In genomic region chr12:26870491-26871419, GRCh38 we compare ENCODE assay signal across 8 cellular contexts. TPM values are rescaled to one million over a fixed set of nuclear protein-coding genes. Genes with fewer than 3 reads are reported as not detected.
A peak's percentile ranks its signal among the peaks of the same experiment; 100 is the strongest.
DNase-seq lines count a peak whose midpoint lies in the region; ATAC-seq and TF ChIP-seq lines count a peak whose summit lies in the region.

No MANE protein-coding gene starts in this region.

- DNase-seq in HCEC 1CT (peak; percentile 35), NCI-H510A treated with DMSO at 0.1 percent for 48 hours (lab: John Stamatoyannopoulos, UW) (peak; percentile 47), gastrocnemius medialis (no peak), GM19238 (ENCODE audit: insufficient read length, low spot score) (no peak)
- no peak for DNase-seq in effector CD8-positive, alpha-beta T cell (lab: John Stamatoyannopoulos, UW)

- no peaks in the 10 kb centered on the region for H3K27me3 ChIP-seq in gastrocnemius medialis

- TF ChIP-seq POLR2A in gastrocnemius medialis (IDR thresholded peaks at IDR 0.05) = no peak

- intact Hi-C loops in gastrocnemius medialis (cut with DNase I; ENCODE audit: low total_unique reads) = no loop called here

- H3K4me1 ChIP-seq in gastrocnemius medialis = peaks cover 0 to 12% of the 10 kb centered on the region in 2 donors

- no peaks in the 10 kb centered on the region for H3K36me3 ChIP-seq in gastrocnemius medialis

- no peak for TF ChIP-seq CTCF in gastrocnemius medialis (IDR thresholded peaks at IDR 0.05 in 4 of 5, conservative IDR thresholded peaks at IDR 0.05 in 1 of 5)

- H3K4me3 ChIP-seq in gastrocnemius medialis = no peak overlapping the region

- peak overlapping the region in 3 of 4 donors; percentile 25 to 53 (median 32) for H3K27ac ChIP-seq in gastrocnemius medialis

- peak; percentile 91 for ATAC-seq in esophagus mucosa
- peak in 1 of 2 donors; percentile 44 for ATAC-seq in gastrocnemius medialis
- no peak for ATAC-seq in HG02884 (IDR thresholded peaks at IDR 0.05; ENCODE audit: unreplicated experiment)
- no peak for ATAC-seq in GM18858 (IDR thresholded peaks at IDR 0.05; ENCODE audit: unreplicated experiment)

- in situ Hi-C loops in gastrocnemius medialis (cut with MboI; ENCODE audit: low sequenced_read_pairs in 4 of 4) = no loop called here

- H3K9me3 ChIP-seq in gastrocnemius medialis = no peaks in the 10 kb centered on the region

RNA-seq across cellular contexts. Expression of gene ITPR2, which starts 37.8 kb away (rescaled TPM):
- total RNA-seq in esophagus mucosa (35.1 TPM), gastrocnemius medialis (10 to 100 TPM in 1 of 4 donors, 1 to 10 TPM in 3; 3.8 to 23.8 (median 4.1) TPM)

Comparison
In these comparisons a context has a peak if more than half of its experiments do, and no peak if none do; other contexts are left out.
1. DNase-seq: peak in HCEC 1CT (single experiment) and NCI-H510A treated with DMSO at 0.1 percent for 48 hours (single experiment); none in gastrocnemius medialis (0 of 2), GM19238 (single experiment) and effector CD8-positive, alpha-beta T cell (single experiment).